In genomic region chr2:40101076-40101688, GRCh38 we compare ENCODE assay signal across 8 cellular contexts.
DNase-seq lines count a peak whose midpoint lies in the region; ATAC-seq and TF ChIP-seq lines count a peak whose summit lies in the region.

No MANE protein-coding gene starts in this region.

- H3K9me3 ChIP-seq in cardiac muscle cell (ENCODE audit: low read depth) = no peaks in the 10 kb centered on the region
- H3K9me3 ChIP-seq in mammary epithelial cell (replicated peaks; ENCODE audit: insufficient read depth, low read length) = no peaks in the 10 kb centered on the region
- H3K9me3 ChIP-seq in sigmoid colon = no peaks in the 10 kb centered on the region

- CTCF ChIA-PET in mammary epithelial cell (lab: Charles Lee; ENCODE audit: low non-redundant PET) = no interaction called here

- no peak for TF ChIP-seq POLR2A in sigmoid colon (IDR thresholded peaks at IDR 0.05)

- peak overlapping the region; percentile 6 for H2AFZ ChIP-seq in mammary epithelial cell (ENCODE audit: low read depth, low read length)

- TF ChIP-seq CTCF in cardiac muscle cell (IDR thresholded peaks at IDR 0.05; ENCODE audit: low read depth, low read length) (no peak), mammary epithelial cell (conservative IDR thresholded peaks at IDR 0.05 in 1 of 2, IDR thresholded peaks at IDR 0.05 in 1 of 2; ENCODE audit: extremely low read depth in 1 of 2, insufficient read depth in 1 of 2, low read depth in 1 of 2, low read length in 2 of 2) (no peak), sigmoid colon (IDR thresholded peaks at IDR 0.05) (no peak)

- intact Hi-C loops in Right ventricle myocardium inferior (cut with DNase I) = no loop called here
- intact Hi-C loops in mammary epithelial cell (cut with micrococcal nuclease) = loop anchor here (5.0 to 10.0 kb wide), 2 partner anchors 104 to 334 kb away; no protein-coding TSS in a partner anchor
- intact Hi-C loops in sigmoid colon (cut with DNase I) = no loop called here
- intact Hi-C loops in posterior cingulate gyrus (cut with DNase I) = no loop called here

- no peaks in the 10 kb centered on the region for H4K20me1 ChIP-seq in mammary epithelial cell (ENCODE audit: insufficient read depth, low read length)

- no peak overlapping the region for H3K9ac ChIP-seq in mammary epithelial cell (ENCODE audit: insufficient read depth, low read length)

- H3K36me3 ChIP-seq in cardiac muscle cell = no peaks in the 10 kb centered on the region
- H3K36me3 ChIP-seq in mammary epithelial cell (ENCODE audit: insufficient read depth, low read length) = no peaks in the 10 kb centered on the region
- H3K36me3 ChIP-seq in sigmoid colon = no peaks in the 10 kb centered on the region

- no peak overlapping the region for H3K4me3 ChIP-seq in cardiac muscle cell
- H3K4me3 ChIP-seq in mammary epithelial cell (replicated peaks in 1 of 3; ENCODE audit: insufficient read depth in 1 of 3, low read depth in 2 of 3, low read length in 3 of 3) = no peak overlapping the region
- H3K4me3 ChIP-seq in sigmoid colon = no peak overlapping the region

- H3K79me2 ChIP-seq in mammary epithelial cell (ENCODE audit: insufficient read depth, low read length) = no peaks in the 10 kb centered on the region

- H3K4me2 ChIP-seq in mammary epithelial cell (ENCODE audit: insufficient read depth, low read depth, low read length) = no peak overlapping the region

- WGBS in mammary epithelial cell (ENCODE audit: low coverage, missing lambda C conversion rate) = 100% methylated on average over 1 of the region's 1 CpG
- WGBS in sigmoid colon, 2 donors = 0 to 37% methylated on average over 1 of the region's 1 CpG

- no peak for ATAC-seq in Right ventricle myocardium inferior

- dilution Hi-C loops in mammary epithelial cell (cut with HindIII; ENCODE audit: low sequenced_read_pairs) = no loop called here

- DNase-seq in cardiac muscle cell (ENCODE audit: low read depth in 1 of 2, low spot score in 1 of 2) (peak in 1 of 2 donors; percentile 38), Right ventricle myocardium inferior (ENCODE audit: missing footprints) (no peak), HT1080 (ENCODE audit: low read depth) (peak; percentile 18), mammary epithelial cell (no peak), stromal cell of bone marrow (ENCODE audit: low read depth) (peak; percentile 79), sigmoid colon (no peak), posterior cingulate gyrus (no peak), caudate nucleus (lab: John Stamatoyannopoulos, UW) (no peak)

- no peak for TF ChIP-seq EP300 in sigmoid colon (IDR thresholded peaks at IDR 0.05)

- H3K27ac ChIP-seq in cardiac muscle cell (peak overlapping the region; percentile 55), mammary epithelial cell (ENCODE audit: insufficient read depth, low read depth, low read length) (no peak overlapping the region), sigmoid colon (peak overlapping the region in 1 of 4 donors; percentile 13), caudate nucleus (ENCODE audit: low read depth, low read length) (no peak overlapping the region)

- H3K4me1 ChIP-seq in cardiac muscle cell (ENCODE audit: low read depth) (peaks cover 32% of the 10 kb centered on the region), mammary epithelial cell (ENCODE audit: insufficient read depth, low read length) (peaks cover 51% of the 10 kb centered on the region), sigmoid colon (peaks cover 0 to 47% (median 31%) of the 10 kb centered on the region in 4 donors)

- BruUV-seq in mammary epithelial cell (replicated peaks; lab: Mats Ljungman, UMichigan) = no TSS peak

- in situ Hi-C loops in mammary epithelial cell (cut with MboI; ENCODE audit: low sequenced_read_pairs in 2 of 2) = no loop called here

- no peaks in the 10 kb centered on the region for H3K27me3 ChIP-seq in cardiac muscle cell
- H3K27me3 ChIP-seq in mammary epithelial cell (ENCODE audit: insufficient read depth, low read length) = no peaks in the 10 kb centered on the region
- no peaks in the 10 kb centered on the region for H3K27me3 ChIP-seq in sigmoid colon

Comparison
In these comparisons a context has a peak if more than half of its experiments do, and no peak if none do; other contexts are left out.
1. DNase-seq: peak in HT1080 (single experiment) and stromal cell of bone marrow (single experiment); none in Right ventricle myocardium inferior (single experiment), mammary epithelial cell (single experiment), sigmoid colon (single experiment), posterior cingulate gyrus (0 of 10) and caudate nucleus (0 of 61).